In the genomic region with DNA sequence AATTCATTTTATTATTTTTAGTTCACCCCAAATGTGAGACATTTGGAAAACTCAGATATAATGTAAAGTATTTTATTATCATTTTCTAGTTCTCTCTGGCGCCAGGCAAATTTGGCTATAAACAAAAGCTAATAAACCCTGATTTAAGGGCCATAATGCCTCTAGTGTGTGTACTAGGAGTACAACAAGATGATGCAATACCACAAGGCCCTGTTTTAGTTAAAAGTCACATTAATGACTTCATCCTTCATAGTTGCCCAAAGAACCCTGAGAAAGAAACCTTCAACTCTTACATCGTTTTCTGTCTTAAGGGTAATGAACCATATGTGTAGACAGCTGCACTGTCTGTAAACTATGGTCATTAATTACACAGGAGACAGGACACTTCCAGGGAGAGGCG, we compare ENCODE assay signal across 1 cellular context.
TF ChIP-seq lines count a peak whose summit lies in the region.

No MANE protein-coding gene starts in this region.

TF ChIP-seq in GM23338, 12 proteins besides CTCF, POLR2A, EP300 and RAD21 (continued from another document):
- TF ChIP-seq, protein P1, sequence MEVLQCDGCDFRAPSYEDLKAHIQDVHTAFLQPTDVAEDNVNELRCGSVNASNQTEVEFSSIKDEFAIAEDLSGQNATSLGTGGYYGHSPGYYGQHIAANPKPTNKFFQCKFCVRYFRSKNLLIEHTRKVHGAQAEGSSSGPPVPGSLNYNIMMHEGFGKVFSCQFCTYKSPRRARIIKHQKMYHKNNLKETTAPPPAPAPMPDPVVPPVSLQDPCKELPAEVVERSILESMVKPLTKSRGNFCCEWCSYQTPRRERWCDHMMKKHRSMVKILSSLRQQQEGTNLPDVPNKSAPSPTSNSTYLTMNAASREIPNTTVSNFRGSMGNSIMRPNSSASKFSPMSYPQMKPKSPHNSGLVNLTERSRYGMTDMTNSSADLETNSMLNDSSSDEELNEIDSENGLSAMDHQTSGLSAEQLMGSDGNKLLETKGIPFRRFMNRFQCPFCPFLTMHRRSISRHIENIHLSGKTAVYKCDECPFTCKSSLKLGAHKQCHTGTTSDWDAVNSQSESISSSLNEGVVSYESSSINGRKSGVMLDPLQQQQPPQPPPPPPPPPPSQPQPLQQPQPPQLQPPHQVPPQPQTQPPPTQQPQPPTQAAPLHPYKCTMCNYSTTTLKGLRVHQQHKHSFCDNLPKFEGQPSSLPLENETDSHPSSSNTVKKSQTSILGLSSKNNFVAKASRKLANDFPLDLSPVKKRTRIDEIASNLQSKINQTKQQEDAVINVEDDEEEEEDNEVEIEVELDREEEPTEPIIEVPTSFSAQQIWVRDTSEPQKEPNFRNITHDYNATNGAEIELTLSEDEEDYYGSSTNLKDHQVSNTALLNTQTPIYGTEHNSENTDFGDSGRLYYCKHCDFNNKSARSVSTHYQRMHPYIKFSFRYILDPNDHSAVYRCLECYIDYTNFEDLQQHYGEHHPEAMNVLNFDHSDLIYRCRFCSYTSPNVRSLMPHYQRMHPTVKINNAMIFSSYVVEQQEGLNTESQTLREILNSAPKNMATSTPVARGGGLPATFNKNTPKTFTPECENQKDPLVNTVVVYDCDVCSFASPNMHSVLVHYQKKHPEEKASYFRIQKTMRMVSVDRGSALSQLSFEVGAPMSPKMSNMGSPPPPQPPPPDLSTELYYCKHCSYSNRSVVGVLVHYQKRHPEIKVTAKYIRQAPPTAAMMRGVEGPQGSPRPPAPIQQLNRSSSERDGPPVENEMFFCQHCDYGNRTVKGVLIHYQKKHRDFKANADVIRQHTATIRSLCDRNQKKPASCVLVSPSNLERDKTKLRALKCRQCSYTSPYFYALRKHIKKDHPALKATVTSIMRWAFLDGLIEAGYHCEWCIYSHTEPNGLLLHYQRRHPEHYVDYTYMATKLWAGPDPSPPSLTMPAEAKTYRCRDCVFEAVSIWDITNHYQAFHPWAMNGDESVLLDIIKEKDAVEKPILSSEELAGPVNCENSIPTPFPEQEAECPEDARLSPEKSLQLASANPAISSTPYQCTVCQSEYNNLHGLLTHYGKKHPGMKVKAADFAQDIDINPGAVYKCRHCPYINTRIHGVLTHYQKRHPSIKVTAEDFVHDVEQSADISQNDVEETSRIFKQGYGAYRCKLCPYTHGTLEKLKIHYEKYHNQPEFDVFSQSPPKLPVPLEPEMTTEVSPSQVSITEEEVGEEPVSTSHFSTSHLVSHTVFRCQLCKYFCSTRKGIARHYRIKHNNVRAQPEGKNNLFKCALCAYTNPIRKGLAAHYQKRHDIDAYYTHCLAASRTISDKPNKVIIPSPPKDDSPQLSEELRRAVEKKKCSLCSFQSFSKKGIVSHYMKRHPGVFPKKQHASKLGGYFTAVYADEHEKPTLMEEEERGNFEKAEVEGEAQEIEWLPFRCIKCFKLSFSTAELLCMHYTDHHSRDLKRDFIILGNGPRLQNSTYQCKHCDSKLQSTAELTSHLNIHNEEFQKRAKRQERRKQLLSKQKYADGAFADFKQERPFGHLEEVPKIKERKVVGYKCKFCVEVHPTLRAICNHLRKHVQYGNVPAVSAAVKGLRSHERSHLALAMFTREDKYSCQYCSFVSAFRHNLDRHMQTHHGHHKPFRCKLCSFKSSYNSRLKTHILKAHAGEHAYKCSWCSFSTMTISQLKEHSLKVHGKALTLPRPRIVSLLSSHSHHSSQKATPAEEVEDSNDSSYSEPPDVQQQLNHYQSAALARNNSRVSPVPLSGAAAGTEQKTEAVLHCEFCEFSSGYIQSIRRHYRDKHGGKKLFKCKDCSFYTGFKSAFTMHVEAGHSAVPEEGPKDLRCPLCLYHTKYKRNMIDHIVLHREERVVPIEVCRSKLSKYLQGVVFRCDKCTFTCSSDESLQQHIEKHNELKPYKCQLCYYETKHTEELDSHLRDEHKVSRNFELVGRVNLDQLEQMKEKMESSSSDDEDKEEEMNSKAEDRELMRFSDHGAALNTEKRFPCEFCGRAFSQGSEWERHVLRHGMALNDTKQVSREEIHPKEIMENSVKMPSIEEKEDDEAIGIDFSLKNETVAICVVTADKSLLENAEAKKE (CRISPR knock-in tag; IDR thresholded peaks at IDR 0.05), result no peak
